ENCODE assay signal across 8 cellular contexts in the genomic region with DNA sequence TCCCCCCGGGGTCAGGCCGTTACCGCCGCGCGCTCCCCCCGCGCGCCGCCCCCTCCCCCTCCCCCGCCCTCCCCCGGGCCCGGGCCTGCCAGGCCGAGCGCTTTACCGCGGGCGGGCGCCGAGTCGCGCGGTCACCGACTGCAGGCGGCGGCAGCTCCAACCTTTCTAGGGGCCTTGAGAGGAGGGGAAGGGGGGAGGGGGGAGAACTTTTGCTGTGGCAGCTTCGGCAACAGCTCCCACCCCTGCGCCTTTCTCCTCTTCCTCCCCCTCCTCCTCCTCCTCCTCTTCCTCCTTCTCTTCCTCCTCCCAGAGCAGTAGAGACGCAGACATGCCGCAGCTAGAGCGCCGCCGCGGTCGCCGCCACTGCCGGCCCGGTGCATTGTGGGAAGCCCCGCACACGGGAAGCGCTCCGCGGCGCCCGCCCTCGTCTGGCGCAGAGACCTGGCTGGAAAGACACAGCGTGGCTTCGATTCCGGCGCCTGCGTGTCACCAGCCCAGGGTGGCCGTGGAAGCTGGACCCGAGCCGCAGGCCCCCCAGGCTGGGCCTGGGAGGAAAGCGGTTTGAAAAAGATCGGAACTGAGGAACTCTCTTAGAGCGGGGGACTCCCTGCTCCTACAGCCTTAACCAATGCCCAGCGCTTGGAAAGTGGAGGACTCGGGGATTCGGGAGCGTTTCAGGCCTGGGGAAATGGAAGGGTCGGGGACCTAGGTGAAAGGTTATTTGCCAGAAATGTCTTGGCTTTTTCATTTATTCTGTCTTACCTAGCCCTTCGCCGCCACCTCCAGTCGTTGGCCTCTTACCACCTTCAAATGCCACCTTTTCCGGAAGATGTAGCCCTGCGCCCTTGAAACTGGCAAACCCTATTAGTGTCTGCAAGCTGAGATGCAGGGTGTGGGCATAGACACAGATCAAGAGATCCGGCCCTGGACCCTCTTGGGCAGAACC. TPM values are rescaled to one million over a fixed set of nuclear protein-coding genes. Genes with fewer than 3 reads are reported as not detected.
DNase-seq lines count a peak whose midpoint lies in the region; ATAC-seq and FAIRE-seq lines count a peak whose summit lies in the region.

A gene with protein sequence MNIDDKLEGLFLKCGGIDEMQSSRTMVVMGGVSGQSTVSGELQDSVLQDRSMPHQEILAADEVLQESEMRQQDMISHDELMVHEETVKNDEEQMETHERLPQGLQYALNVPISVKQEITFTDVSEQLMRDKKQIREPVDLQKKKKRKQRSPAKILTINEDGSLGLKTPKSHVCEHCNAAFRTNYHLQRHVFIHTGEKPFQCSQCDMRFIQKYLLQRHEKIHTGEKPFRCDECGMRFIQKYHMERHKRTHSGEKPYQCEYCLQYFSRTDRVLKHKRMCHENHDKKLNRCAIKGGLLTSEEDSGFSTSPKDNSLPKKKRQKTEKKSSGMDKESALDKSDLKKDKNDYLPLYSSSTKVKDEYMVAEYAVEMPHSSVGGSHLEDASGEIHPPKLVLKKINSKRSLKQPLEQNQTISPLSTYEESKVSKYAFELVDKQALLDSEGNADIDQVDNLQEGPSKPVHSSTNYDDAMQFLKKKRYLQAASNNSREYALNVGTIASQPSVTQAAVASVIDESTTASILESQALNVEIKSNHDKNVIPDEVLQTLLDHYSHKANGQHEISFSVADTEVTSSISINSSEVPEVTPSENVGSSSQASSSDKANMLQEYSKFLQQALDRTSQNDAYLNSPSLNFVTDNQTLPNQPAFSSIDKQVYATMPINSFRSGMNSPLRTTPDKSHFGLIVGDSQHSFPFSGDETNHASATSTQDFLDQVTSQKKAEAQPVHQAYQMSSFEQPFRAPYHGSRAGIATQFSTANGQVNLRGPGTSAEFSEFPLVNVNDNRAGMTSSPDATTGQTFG (minus strand): TSS at position 330 of the 946 bp plus-strand sequence. CDS start 61,685 bp downstream, outside the sequence.

- peak within 1 kb of the TSS; percentile 94 for H3K27ac Mint-ChIP-seq in activated CD4-positive, alpha-beta T cell treated with anti-CD3 and anti-CD28 coated beads, Interleukin-2, amount 10 ng/mL, durations not matched to agents 7 days and 5 days

- peak; percentile 92 for DNase-seq in Ammon's horn (ENCODE audit: low spot score)
- peak; percentile 83 for DNase-seq in GM19239 (ENCODE audit: insufficient read length, low spot score)
- DNase-seq in NCI-H69 (lab: John Stamatoyannopoulos, UW) = peak; percentile 93
- DNase-seq in activated CD4-positive, alpha-beta T cell treated with anti-CD3 and anti-CD28 coated beads, Interleukin-2, amount 10 ng/mL, durations not matched to agents 7 days and 5 days = peak; percentile 89
- DNase-seq in cortex of kidney (lab: John Stamatoyannopoulos, UW) = peak; percentile 54
- peak; percentile 96 for DNase-seq in left kidney (ENCODE audit: low read depth, low spot score)
- DNase-seq in stimulated activated CD4-positive, alpha-beta T cell treated with anti-CD3 and anti-CD28 coated beads, Interleukin-1b, Interleukin-23, amount 100 ng/mL, for 48 hours = peak; percentile 90

- H3K4me1 Mint-ChIP-seq in activated CD4-positive, alpha-beta T cell treated with anti-CD3 and anti-CD28 coated beads, Interleukin-2, amount 10 ng/mL, durations not matched to agents 7 days and 5 days = peaks cover 35% of the 10 kb centered on the region

- peaks cover 28% of the 10 kb centered on the region for H3K36me3 Mint-ChIP-seq in activated CD4-positive, alpha-beta T cell treated with anti-CD3 and anti-CD28 coated beads, Interleukin-2, amount 10 ng/mL, durations not matched to agents 7 days and 5 days (ENCODE audit: low read depth)

- peak; percentile 59 for ATAC-seq in HG03457 (IDR thresholded peaks at IDR 0.05; ENCODE audit: unreplicated experiment)

- no peaks in the 10 kb centered on the region for H3K9me3 Mint-ChIP-seq in activated CD4-positive, alpha-beta T cell treated with anti-CD3 and anti-CD28 coated beads, Interleukin-2, amount 10 ng/mL, durations not matched to agents 7 days and 5 days

- CTCF ChIA-PET in activated CD4-positive, alpha-beta T cell treated with anti-CD3 and anti-CD28 coated beads, Interleukin-2, amount 10 ng/mL, durations not matched to agents 7 days and 5 days (lab: Charles Lee) = interaction anchor here (0.8 to 1.9 kb wide), 3 partner anchors 12 to 221 kb away, joined by 3 to 5 read pairs (median 5); no protein-coding TSS in a partner anchor

- peak; percentile 89 for FAIRE-seq in GM19239 (lab: Jason Lieb, UNC)

- POLR2A ChIA-PET in activated CD4-positive, alpha-beta T cell treated with anti-CD3 and anti-CD28 coated beads, Interleukin-2, amount 10 ng/mL, durations not matched to agents 7 days and 5 days (lab: Charles Lee) = no interaction called here

- peak within 1 kb of the TSS; percentile 95 for H3K4me3 Mint-ChIP-seq in activated CD4-positive, alpha-beta T cell treated with anti-CD3 and anti-CD28 coated beads, Interleukin-2, amount 10 ng/mL, durations not matched to agents 7 days and 5 days

- H3K27me3 Mint-ChIP-seq in activated CD4-positive, alpha-beta T cell treated with anti-CD3 and anti-CD28 coated beads, Interleukin-2, amount 10 ng/mL, durations not matched to agents 7 days and 5 days = peaks cover 3% of the 10 kb centered on the region

RNA-seq across cellular contexts. Expression of the gene that starts here (rescaled TPM):
- 10 to 100 TPM; 39.3 to 46.1 TPM for total RNA-seq in activated CD4-positive, alpha-beta T cell treated with anti-CD3 and anti-CD28 coated beads, Interleukin-2, amount 10 ng/mL, durations not matched to agents 7 days and 5 days

Comparison
In these comparisons a context has a peak if more than half of its experiments do, and no peak if none do; other contexts are left out.
1. Peak in every context shown above with its lines: DNase-seq and ATAC-seq.